In the genomic region with DNA sequence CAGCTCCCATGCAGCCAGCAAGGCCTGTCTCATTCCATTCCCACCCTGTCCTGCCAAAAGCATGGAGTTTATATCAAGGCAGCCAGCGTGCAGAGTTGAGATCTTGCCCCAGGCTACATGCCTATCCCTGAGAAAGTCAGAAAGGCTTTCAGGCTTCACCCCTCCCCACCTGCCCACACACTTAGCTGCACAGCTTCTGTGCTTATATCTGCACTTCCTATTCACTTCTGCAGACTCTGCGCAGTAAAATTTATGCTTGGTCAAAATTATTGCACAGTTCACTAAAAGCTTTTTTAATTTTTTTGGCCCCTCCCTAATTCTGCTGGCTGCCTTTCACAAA, we compare ENCODE assay signal across 16 cellular contexts. TPM values are rescaled to one million over a fixed set of nuclear protein-coding genes. Genes with fewer than 3 reads are reported as not detected.
DNase-seq lines count a peak whose midpoint lies in the region; ATAC-seq, FAIRE-seq and TF ChIP-seq lines count a peak whose summit lies in the region.
"Had no signal": no experiment of that assay in that cellular context is flagged by ENCODE, and none has a peak within 500 bp of the region (broad histone marks: within the 10 kb centered on the region; RNA-seq: fewer than 3 reads in every experiment).

No MANE protein-coding gene starts in this region.

- H3K9me3 Mint-ChIP-seq in activated naive CD8-positive, alpha-beta T cell treated with anti-CD3 and anti-CD28 coated beads, Interleukin-2, amount 10 ng/mL, durations not matched to agents 7 days and 5 days: peaks cover 16% of the 10 kb centered on the region

- peaks cover 2% of the 10 kb centered on the region for H3K36me3 Mint-ChIP-seq in activated naive CD8-positive, alpha-beta T cell treated with anti-CD3 and anti-CD28 coated beads, Interleukin-2, amount 10 ng/mL, durations not matched to agents 7 days and 5 days

- no peak overlapping the region for H3K27ac Mint-ChIP-seq in activated naive CD8-positive, alpha-beta T cell treated with anti-CD3 and anti-CD28 coated beads, Interleukin-2, amount 10 ng/mL, durations not matched to agents 7 days and 5 days

- peak; percentile 48 for FAIRE-seq in H54 (lab: Jason Lieb, UNC)
- FAIRE-seq: endothelial cell of umbilical vein, kidney had no signal

- H3K4me1 Mint-ChIP-seq in activated naive CD8-positive, alpha-beta T cell treated with anti-CD3 and anti-CD28 coated beads, Interleukin-2, amount 10 ng/mL, durations not matched to agents 7 days and 5 days: no peaks in the 10 kb centered on the region

- H3K4me3 Mint-ChIP-seq in activated naive CD8-positive, alpha-beta T cell treated with anti-CD3 and anti-CD28 coated beads, Interleukin-2, amount 10 ng/mL, durations not matched to agents 7 days and 5 days: peak overlapping the region; percentile 13

- peak overlapping the region; percentile 78 for H3K27ac ChIP-seq in 22Rv1
- H3K27ac ChIP-seq: KMS-11, parathyroid adenoma, VCaP had no signal

- no peak for TF ChIP-seq CTCF in 22Rv1 (IDR thresholded peaks at IDR 0.05)

- no peaks in the 10 kb centered on the region for H3K27me3 Mint-ChIP-seq in activated naive CD8-positive, alpha-beta T cell treated with anti-CD3 and anti-CD28 coated beads, Interleukin-2, amount 10 ng/mL, durations not matched to agents 7 days and 5 days

- no peak for ATAC-seq in activated naive CD8-positive, alpha-beta T cell treated with anti-CD3 and anti-CD28 coated beads, Interleukin-2, amount 10 ng/mL, durations not matched to agents 7 days and 5 days (ENCODE audit: low read depth)
- ATAC-seq in GM19324 (IDR thresholded peaks at IDR 0.05; ENCODE audit: low FRiP score, unreplicated experiment): no peak

- POLR2A ChIA-PET in activated naive CD8-positive, alpha-beta T cell treated with anti-CD3 and anti-CD28 coated beads, Interleukin-2, amount 10 ng/mL, durations not matched to agents 7 days and 5 days (lab: Charles Lee): no interaction called here

- no peak for TF ChIP-seq POLR2A in H54 (IDR thresholded peaks at IDR 0.05; ENCODE audit: low read depth, low read length)

- peak; percentile 10 for DNase-seq in H54 (ENCODE audit: insufficient read length, low spot score)
- no peak for DNase-seq in activated naive CD8-positive, alpha-beta T cell treated with anti-CD3 and anti-CD28 coated beads, Interleukin-2, amount 10 ng/mL, durations not matched to agents 7 days and 5 days
- peak; percentile 9 for DNase-seq in kidney tubule cell (ENCODE audit: low spot score)
- DNase-seq in NCI-H1694 treated with DMSO at 0.1 percent for 48 hours (lab: John Stamatoyannopoulos, UW): no peak
- no peak for DNase-seq in NK-92 (lab: John Stamatoyannopoulos, UW; ENCODE audit: unreplicated experiment)
- DNase-seq in activated naive CD4-positive, alpha-beta T cell (lab: John Stamatoyannopoulos, UW): no peak
- DNase-seq: aorta; kidney; NCI-H1417 treated with DMSO at 0.1 percent for 48 hours; stimulated activated naive CD4-positive, alpha-beta T cell treated with Interleukin-2 at 50 U/mL for 16 hours had no signal

RNA-seq across cellular contexts. Expression of a gene that starts 12.5 kb away (rescaled TPM):
- total RNA-seq in activated naive CD8-positive, alpha-beta T cell treated with anti-CD3 and anti-CD28 coated beads, Interleukin-2, amount 10 ng/mL, durations not matched to agents 7 days and 5 days: 10 to 100 TPM; 29.6 to 30.5 TPM

RNA-seq across cellular contexts. Expression of a gene that starts 59.2 kb away (rescaled TPM):
- 1 to 10 TPM; 5.8 to 6.0 TPM for total RNA-seq in activated naive CD8-positive, alpha-beta T cell treated with anti-CD3 and anti-CD28 coated beads, Interleukin-2, amount 10 ng/mL, durations not matched to agents 7 days and 5 days

Comparison
In these comparisons a context has a peak if more than half of its experiments do, and no peak if none do; other contexts are left out.
1. DNase-seq: peak in H54 (single experiment) and kidney tubule cell (single experiment); none in activated naive CD8-positive, alpha-beta T cell treated with anti-CD3 and anti-CD28 coated beads, Interleukin-2, amount 10 ng/mL, durations not matched to agents 7 days and 5 days (single experiment), NCI-H1694 treated with DMSO at 0.1 percent for 48 hours (single experiment), NK-92 (single experiment) and activated naive CD4-positive, alpha-beta T cell (0 of 4).